Comparison of ENCODE assay signal across 8 cellular contexts in genomic region chr11:60905551-60906113, GRCh38. TPM values are rescaled to one million over a fixed set of nuclear protein-coding genes. Genes with fewer than 3 reads are reported as not detected.
A peak's percentile ranks its signal among the peaks of the same experiment; 100 is the strongest.
DNase-seq lines count a peak whose midpoint lies in the region; ATAC-seq and TF ChIP-seq lines count a peak whose summit lies in the region.

No MANE protein-coding gene starts in this region.

- CTCF ChIA-PET in activated CD4-positive, alpha-beta memory T cell treated with anti-CD3 and anti-CD28 coated beads, Interleukin-2, amount 10 ng/mL, durations not matched to agents 7 days and 5 days (lab: Charles Lee), result interaction anchor here (0.7 to 7.6 kb wide), 10 partner anchors 8 to 281 kb away, joined by 3 to 87 read pairs (median 4); partner anchors contain the start of genes CD6 and TMEM109

- peak overlapping the region; percentile 63 for H3K4me3 ChIP-seq in BE2C (ENCODE audit: low read depth, low read length)
- H3K4me3 ChIP-seq in HL-60 (replicated peaks; ENCODE audit: insufficient read depth, low read length), result peak overlapping the region; percentile 72
- H3K4me3 ChIP-seq in fibroblast of villous mesenchyme (ENCODE audit: low read depth, low read length), result peak overlapping the region; percentile 88

- peak overlapping the region; percentile 96 for H3K27ac ChIP-seq in HL-60 (replicated peaks)

- no peaks in the 10 kb centered on the region for H3K27me3 ChIP-seq in BE2C
- H3K27me3 ChIP-seq in HL-60 (ENCODE audit: insufficient read depth, poor library complexity, severe bottlenecking), result no peaks in the 10 kb centered on the region

- POLR2A ChIA-PET in activated CD4-positive, alpha-beta memory T cell treated with anti-CD3 and anti-CD28 coated beads, Interleukin-2, amount 10 ng/mL, durations not matched to agents 7 days and 5 days (lab: Charles Lee), result interaction anchor here (0.9 to 5.7 kb wide), 13 partner anchors 9 to 252 kb away, joined by 3 to 66 read pairs (median 4); partner anchors contain the start of genes CD6 and TMEM109

- no peaks in the 10 kb centered on the region for H3K9me3 ChIP-seq in BE2C

- ATAC-seq in GM19351 (IDR thresholded peaks at IDR 0.05; ENCODE audit: unreplicated experiment), result no peak
- ATAC-seq in HG03095 (IDR thresholded peaks at IDR 0.05; ENCODE audit: unreplicated experiment), result no peak

- peak overlapping the region; percentile 83 for H3K4me3 Mint-ChIP-seq in activated CD4-positive, alpha-beta memory T cell treated with anti-CD3 and anti-CD28 coated beads, Interleukin-2, amount 10 ng/mL, durations not matched to agents 7 days and 5 days
- H3K4me3 Mint-ChIP-seq in progenitor cell of endocrine pancreas (ENCODE audit: low read depth), result peak overlapping the region; percentile 90

- H3K9me3 Mint-ChIP-seq in activated CD4-positive, alpha-beta memory T cell treated with anti-CD3 and anti-CD28 coated beads, Interleukin-2, amount 10 ng/mL, durations not matched to agents 7 days and 5 days, result no peaks in the 10 kb centered on the region
- no peaks in the 10 kb centered on the region for H3K9me3 Mint-ChIP-seq in progenitor cell of endocrine pancreas (ENCODE audit: low read depth)

- peaks cover 16% of the 10 kb centered on the region for H3K27me3 Mint-ChIP-seq in activated CD4-positive, alpha-beta memory T cell treated with anti-CD3 and anti-CD28 coated beads, Interleukin-2, amount 10 ng/mL, durations not matched to agents 7 days and 5 days
- H3K27me3 Mint-ChIP-seq in progenitor cell of endocrine pancreas, result peaks cover 24% of the 10 kb centered on the region

- H3K4me1 Mint-ChIP-seq in activated CD4-positive, alpha-beta memory T cell treated with anti-CD3 and anti-CD28 coated beads, Interleukin-2, amount 10 ng/mL, durations not matched to agents 7 days and 5 days, result peaks cover 36% of the 10 kb centered on the region
- H3K4me1 Mint-ChIP-seq in progenitor cell of endocrine pancreas (ENCODE audit: low read depth), result peaks cover 18% of the 10 kb centered on the region

- no peaks in the 10 kb centered on the region for H3K4me1 ChIP-seq in BE2C

- no peak for TF ChIP-seq CTCF in BE2C (IDR thresholded peaks at IDR 0.05; ENCODE audit: low read depth, low read length)
- no peak for TF ChIP-seq CTCF in HL-60 (IDR thresholded peaks at IDR 0.05; ENCODE audit: insufficient read depth, low read length)
- no peak for TF ChIP-seq CTCF in fibroblast of villous mesenchyme (IDR thresholded peaks at IDR 0.05; ENCODE audit: insufficient read depth, low read depth, low read length)
- no peak for TF ChIP-seq CTCF in progenitor cell of endocrine pancreas (IDR thresholded peaks at IDR 0.05; ENCODE audit: unreplicated experiment)

- H3K36me3 ChIP-seq in BE2C, result peaks cover 11% of the 10 kb centered on the region

- DNase-seq in BE2C (no peak), HL-60 (ENCODE audit: low read depth in 1 of 2, low spot score in 1 of 2) (no peak), fibroblast of villous mesenchyme (ENCODE audit: low read depth) (peak; percentile 48), progenitor cell of endocrine pancreas (ENCODE audit: low spot score, unreplicated experiment) (no peak), SIG-M5 treated with dmso at 0.1 percent for 504 hours (lab: John Stamatoyannopoulos, UW; ENCODE audit: unreplicated experiment) (no peak)
- no peak for DNase-seq in activated CD4-positive, alpha-beta memory T cell treated with anti-CD3 and anti-CD28 coated beads, Interleukin-2, amount 10 ng/mL, durations not matched to agents 7 days and 5 days

- peaks cover 32% of the 10 kb centered on the region for H3K36me3 Mint-ChIP-seq in activated CD4-positive, alpha-beta memory T cell treated with anti-CD3 and anti-CD28 coated beads, Interleukin-2, amount 10 ng/mL, durations not matched to agents 7 days and 5 days (ENCODE audit: low read depth)
- peaks cover 3% of the 10 kb centered on the region for H3K36me3 Mint-ChIP-seq in progenitor cell of endocrine pancreas (ENCODE audit: insufficient read depth)

- peak overlapping the region; percentile 88 for H3K27ac Mint-ChIP-seq in activated CD4-positive, alpha-beta memory T cell treated with anti-CD3 and anti-CD28 coated beads, Interleukin-2, amount 10 ng/mL, durations not matched to agents 7 days and 5 days
- peak overlapping the region; percentile 96 for H3K27ac Mint-ChIP-seq in progenitor cell of endocrine pancreas

RNA-seq across cellular contexts. Expression of gene PRPF19, which starts 0.8 kb away (rescaled TPM):
- 213 TPM for polyA plus RNA-seq in BE2C (2012; ENCODE audit: insufficient read depth, insufficient read length, low read depth)
- 100 to 1,000 TPM in 1 of 2 experiments, 10 to 100 TPM in 1; 99.2 to 103 TPM for total RNA-seq in activated CD4-positive, alpha-beta memory T cell treated with anti-CD3 and anti-CD28 coated beads, Interleukin-2, amount 10 ng/mL, durations not matched to agents 7 days and 5 days
- total RNA-seq in fibroblast of villous mesenchyme (40.9 and 41.5 TPM in 2 replicates), progenitor cell of endocrine pancreas (102 and 111 TPM in 2 replicates)

RNA-seq across cellular contexts. Expression of gene TMEM109, which starts 8.3 kb away (rescaled TPM):
- 44.4 TPM for polyA plus RNA-seq in BE2C (2012; ENCODE audit: insufficient read depth, insufficient read length, low read depth)
- 100 to 1,000 TPM; 101 to 110 TPM for total RNA-seq in activated CD4-positive, alpha-beta memory T cell treated with anti-CD3 and anti-CD28 coated beads, Interleukin-2, amount 10 ng/mL, durations not matched to agents 7 days and 5 days
- total RNA-seq in fibroblast of villous mesenchyme (28.9 and 38.3 TPM in 2 replicates), progenitor cell of endocrine pancreas (45.7 and 48.7 TPM in 2 replicates)

RNA-seq across cellular contexts. Expression of gene TMEM132A, which starts 18.6 kb away (rescaled TPM):
- 365 TPM for polyA plus RNA-seq in BE2C (2012; ENCODE audit: insufficient read depth, insufficient read length, low read depth)
- total RNA-seq in activated CD4-positive, alpha-beta memory T cell treated with anti-CD3 and anti-CD28 coated beads, Interleukin-2, amount 10 ng/mL, durations not matched to agents 7 days and 5 days, result under 1 TPM in 1 of 2 experiments, not detected in 1; 0.30 TPM
- total RNA-seq in fibroblast of villous mesenchyme, result 29.3 and 40.6 TPM in 2 replicates
- 261 and 292 TPM in 2 replicates for total RNA-seq in progenitor cell of endocrine pancreas

RNA-seq across cellular contexts. Expression of gene ZP1, which starts 38.3 kb away (rescaled TPM):
- not detected for polyA plus RNA-seq in BE2C (2012; ENCODE audit: insufficient read depth, insufficient read length, low read depth)
- total RNA-seq in activated CD4-positive, alpha-beta memory T cell treated with anti-CD3 and anti-CD28 coated beads, Interleukin-2, amount 10 ng/mL, durations not matched to agents 7 days and 5 days, result under 1 TPM in 1 of 2 experiments, not detected in 1; 0.18 TPM
- total RNA-seq in fibroblast of villous mesenchyme (not detected in 2 replicates), progenitor cell of endocrine pancreas (not detected in 2 replicates)

RNA-seq across cellular contexts. Expression of gene SLC15A3, which starts 46.3 kb away (rescaled TPM):
- polyA plus RNA-seq in BE2C (2012; ENCODE audit: insufficient read depth, insufficient read length, low read depth), result not detected
- total RNA-seq in activated CD4-positive, alpha-beta memory T cell treated with anti-CD3 and anti-CD28 coated beads, Interleukin-2, amount 10 ng/mL, durations not matched to agents 7 days and 5 days, result 1 to 10 TPM in 1 of 2 experiments, under 1 TPM in 1; 0.28 to 1.0 TPM
- total RNA-seq in fibroblast of villous mesenchyme, result 13.0 and 15.5 TPM in 2 replicates
- total RNA-seq in progenitor cell of endocrine pancreas, result 4.8 and 6.2 TPM in 2 replicates

Comparison
In these comparisons a context has a peak if more than half of its experiments do, and no peak if none do; other contexts are left out.
1. RNA of gene TMEM132A, which starts 18.6 kb away (total RNA-seq): 261 to 292 TPM in progenitor cell of endocrine pancreas and 29.3 to 40.6 TPM in fibroblast of villous mesenchyme; 0.30 TPM in activated CD4-positive, alpha-beta memory T cell treated with anti-CD3 and anti-CD28 coated beads, Interleukin-2, amount 10 ng/mL, durations not matched to agents 7 days and 5 days; every median in the first group is over 10 times any median in the second.
2. Peak in every context shown above with its lines, with median percentiles within 50 percentile points of each other: H3K4me3 ChIP-seq.